28 cellular contexts compared by ENCODE assay signal in the genomic region with DNA sequence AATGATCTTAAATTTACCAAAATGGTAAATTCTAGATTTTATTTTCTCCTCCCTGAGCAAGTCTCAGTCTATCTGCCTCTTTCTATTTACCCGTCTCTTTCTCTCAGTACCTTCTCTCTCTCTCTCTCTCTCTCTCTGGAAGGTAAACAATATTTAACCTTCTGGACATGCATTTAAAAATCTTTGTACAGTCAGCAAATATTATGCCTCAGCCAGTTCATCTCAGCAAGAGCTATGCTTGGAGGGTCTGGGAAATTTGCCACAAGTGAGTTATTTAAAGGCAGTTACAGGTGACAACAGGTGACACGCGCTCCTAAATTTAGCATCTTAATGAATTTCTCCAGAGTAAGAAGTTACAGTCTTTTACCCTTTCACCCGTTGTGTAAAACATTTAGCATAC. TPM values are rescaled to one million over a fixed set of nuclear protein-coding genes. Genes with fewer than 3 reads are reported as not detected.
DNase-seq lines count a peak whose midpoint lies in the region; ATAC-seq and TF ChIP-seq lines count a peak whose summit lies in the region.
"Had no signal": no experiment of that assay in that cellular context is flagged by ENCODE, and none has a peak within 500 bp of the region (broad histone marks: within the 10 kb centered on the region; RNA-seq: fewer than 3 reads in every experiment).

No MANE protein-coding gene starts in this region.

- no peaks in the 10 kb centered on the region for H3K27me3 Mint-ChIP-seq in stimulated activated naive B cell treated with anti-CD40 and anti-IgM and Interleukin-4, amounts not matched to agents 10 μg/mL and 1 μg/mL and 100 μg/mL, for 72 hours
- H3K27me3 Mint-ChIP-seq: activated CD8-positive, alpha-beta memory T cell treated with anti-CD3 and anti-CD28 coated beads, Interleukin-2, amount 10 ng/mL, durations not matched to agents 7 days and 5 days; effector memory CD8-positive, alpha-beta T cell had no signal

- TF ChIP-seq CTCF in upper lobe of left lung (IDR thresholded peaks at IDR 0.05), result no peak

- H3K27me3 ChIP-seq in right cardiac atrium (ENCODE audit: control insufficient read depth, insufficient read depth) (no peaks in the 10 kb centered on the region), endocrine pancreas (ENCODE audit: control insufficient read depth, insufficient read depth, low read length) (no peaks in the 10 kb centered on the region), upper lobe of left lung (no peaks in the 10 kb centered on the region)
- H3K27me3 ChIP-seq: BE2C had no signal

- peaks cover 2 to 6% of the 10 kb centered on the region in 2 donors for H3K4me1 Mint-ChIP-seq in stimulated activated naive B cell treated with anti-CD40 and anti-IgM and Interleukin-4, amounts not matched to agents 10 μg/mL and 1 μg/mL and 100 μg/mL, for 72 hours
- H3K4me1 Mint-ChIP-seq: mesothelial cell of epicardium; stimulated activated effector memory CD8-positive, alpha-beta T cell treated with anti-CD3 and anti-CD28 coated beads, Interleukin-12 subunit alpha, Interleukin-12 subunit beta, amount 100 ng/mL, for 72 hours had no signal

- H3K4me3 Mint-ChIP-seq in stimulated activated naive B cell treated with anti-CD40 and anti-IgM and Interleukin-4, amounts not matched to agents 10 μg/mL and 1 μg/mL and 100 μg/mL, for 72 hours, result no peak overlapping the region
- H3K4me3 Mint-ChIP-seq: activated CD8-positive, alpha-beta memory T cell treated with anti-CD3 and anti-CD28 coated beads, Interleukin-2, amount 10 ng/mL, durations not matched to agents 7 days and 5 days; activated T-cell treated with anti-CD3 and anti-CD28 coated beads, Interleukin-2, amount 50 U/mL, for 72 hours; CD8-positive, alpha-beta memory T cell; effector memory CD8-positive, alpha-beta T cell; mesothelial cell of epicardium; naive thymus-derived CD4-positive, alpha-beta T cell; stimulated activated effector memory CD8-positive, alpha-beta T cell treated with anti-CD3 and anti-CD28 coated beads, Interleukin-12 subunit alpha, Interleukin-12 subunit beta, amount 100 ng/mL, for 72 hours had no signal

- H3K4me3 ChIP-seq in right cardiac atrium (ENCODE audit: low read length) (no peak overlapping the region), endocrine pancreas (ENCODE audit: control insufficient read depth, insufficient read depth, low read length) (peak overlapping the region; percentile 40), upper lobe of left lung (no peak overlapping the region)
- H3K4me3 ChIP-seq: prostate gland, SK-N-MC had no signal

- H3K4me1 ChIP-seq in right cardiac atrium (ENCODE audit: control insufficient read depth, insufficient read depth, low read length) (peaks cover 3% of the 10 kb centered on the region), endocrine pancreas (ENCODE audit: control insufficient read depth, insufficient read depth, low read length) (no peaks in the 10 kb centered on the region), upper lobe of left lung (no peaks in the 10 kb centered on the region)
- H3K4me1 ChIP-seq: BE2C, prostate gland had no signal

- TF ChIP-seq EP300 in upper lobe of left lung (IDR thresholded peaks at IDR 0.05), result no peak

- H3K36me3 Mint-ChIP-seq in stimulated activated naive B cell treated with anti-CD40 and anti-IgM and Interleukin-4, amounts not matched to agents 10 μg/mL and 1 μg/mL and 100 μg/mL, for 72 hours, result peaks cover 25 to 50% of the 10 kb centered on the region in 2 donors
- H3K36me3 Mint-ChIP-seq: stimulated activated effector memory CD8-positive, alpha-beta T cell treated with anti-CD3 and anti-CD28 coated beads, Interleukin-12 subunit alpha, Interleukin-12 subunit beta, amount 100 ng/mL, for 72 hours had no signal

- H3K9me3 Mint-ChIP-seq in stimulated activated naive B cell treated with anti-CD40 and anti-IgM and Interleukin-4, amounts not matched to agents 10 μg/mL and 1 μg/mL and 100 μg/mL, for 72 hours, result peaks cover 16% of the 10 kb centered on the region in 2 donors

- no peak overlapping the region for H3K27ac ChIP-seq in right cardiac atrium (ENCODE audit: low read length)
- H3K27ac ChIP-seq in upper lobe of left lung, result no peak overlapping the region
- H3K27ac ChIP-seq: prostate gland, SK-N-MC had no signal

- no peaks in the 10 kb centered on the region for H3K36me3 ChIP-seq in endocrine pancreas (ENCODE audit: control insufficient read depth, insufficient read depth, low read length)
- no peaks in the 10 kb centered on the region for H3K36me3 ChIP-seq in upper lobe of left lung
- H3K36me3 ChIP-seq: BE2C, prostate gland had no signal

- intact Hi-C loops in left ventricle myocardium superior (cut with micrococcal nuclease), result no loop called here
- intact Hi-C loops in right cardiac atrium (cut with DNase I), result loop anchor here in 1 of 4 donors (10.0 kb wide), 1 partner anchor 61 kb away; no protein-coding TSS in a partner anchor

- no peak overlapping the region for H3K9ac ChIP-seq in endocrine pancreas (ENCODE audit: control insufficient read depth, insufficient read depth, low read length)

- H3K27ac Mint-ChIP-seq in stimulated activated naive B cell treated with anti-CD40 and anti-IgM and Interleukin-4, amounts not matched to agents 10 μg/mL and 1 μg/mL and 100 μg/mL, for 72 hours, result peak overlapping the region; percentile 4
- H3K27ac Mint-ChIP-seq: activated CD8-positive, alpha-beta memory T cell treated with anti-CD3 and anti-CD28 coated beads, Interleukin-2, amount 10 ng/mL, durations not matched to agents 7 days and 5 days; activated T-cell treated with anti-CD3 and anti-CD28 coated beads, Interleukin-2, amount 50 U/mL, for 72 hours; mesothelial cell of epicardium; naive thymus-derived CD4-positive, alpha-beta T cell; stimulated activated effector memory CD8-positive, alpha-beta T cell treated with anti-CD3 and anti-CD28 coated beads, Interleukin-12 subunit alpha, Interleukin-12 subunit beta, amount 100 ng/mL, for 72 hours had no signal

- WGBS in right cardiac atrium, result 72% methylated on average over 4 of the region's 4 CpGs
- WGBS in upper lobe of left lung, 2 donors, result 71 to 82% methylated on average over 4 of the region's 4 CpGs

- DNase-seq in left ventricle myocardium superior (no peak), right cardiac atrium (no peak), NCI-H69 (lab: John Stamatoyannopoulos, UW) (peak; percentile 8), NK-92 (lab: John Stamatoyannopoulos, UW; ENCODE audit: unreplicated experiment) (no peak), upper lobe of left lung (no peak)
- DNase-seq in stimulated activated naive B cell treated with anti-CD40 and anti-IgM and Interleukin-4, amounts not matched to agents 10 μg/mL and 1 μg/mL and 100 μg/mL, for 72 hours, result no peak
- DNase-seq in activated T-cell treated with anti-CD3 and anti-CD28 coated beads, Interleukin-2, amount 50 U/mL, for 48 hours, result no peak
- DNase-seq: activated CD8-positive, alpha-beta memory T cell treated with anti-CD3 and anti-CD28 coated beads, Interleukin-2, amount 10 ng/mL, durations not matched to agents 7 days and 5 days; activated naive CD4-positive, alpha-beta T cell treated with Interleukin-2 at 50 U/mL for 16 hours; activated T-cell treated with anti-CD3 and anti-CD28 coated beads, Interleukin-2, amount 50 U/mL, for 72 hours; BE2C; CD8-positive, alpha-beta memory T cell; effector memory CD8-positive, alpha-beta T cell; GF-D8; head of caudate nucleus; naive thymus-derived CD4-positive, alpha-beta T cell; NCI-H2029; NCI-H345; OCI-M1; stimulated activated CD4-positive, alpha-beta T cell treated with anti-CD3 and anti-CD28 coated beads, Interleukin-15, amount 100 ng/mL, for 24 hours; stimulated activated CD4-positive, alpha-beta T cell treated with anti-CD3 and anti-CD28 coated beads, Interleukin-4, amount 100 ng/mL, for 4 hours; trophoblast cell had no signal

- peak; percentile 86 for ATAC-seq in left ventricle myocardium superior
- ATAC-seq in right cardiac atrium, result no peak
- ATAC-seq in stimulated activated naive B cell treated with anti-CD40 and anti-IgM and Interleukin-4, amounts not matched to agents 10 μg/mL and 1 μg/mL and 100 μg/mL, for 72 hours (replicated peaks), result no peak
- no peak for ATAC-seq in upper lobe of left lung (ENCODE audit: low FRiP score in 2 of 2)
- ATAC-seq: activated CD8-positive, alpha-beta memory T cell treated with anti-CD3 and anti-CD28 coated beads, Interleukin-2, amount 10 ng/mL, durations not matched to agents 7 days and 5 days; activated T-cell treated with anti-CD3 and anti-CD28 coated beads, Interleukin-2, amount 50 U/mL, for 72 hours; effector memory CD8-positive, alpha-beta T cell; HCT116; naive thymus-derived CD4-positive, alpha-beta T cell; stimulated activated effector memory CD8-positive, alpha-beta T cell treated with anti-CD3 and anti-CD28 coated beads, Interleukin-12 subunit alpha, Interleukin-12 subunit beta, amount 100 ng/mL, for 72 hours had no signal

- no peaks in the 10 kb centered on the region for H3K9me3 ChIP-seq in right cardiac atrium (ENCODE audit: control insufficient read depth, low read length)
- H3K9me3 ChIP-seq in endocrine pancreas (ENCODE audit: control insufficient read depth, low read length), result no peaks in the 10 kb centered on the region
- no peaks in the 10 kb centered on the region for H3K9me3 ChIP-seq in upper lobe of left lung
- H3K9me3 ChIP-seq: BE2C, prostate gland had no signal

- TF ChIP-seq POLR2A in upper lobe of left lung (IDR thresholded peaks at IDR 0.05), result no peak

RNA-seq across cellular contexts. Expression of gene FOXN2, which starts 8.9 kb away (rescaled TPM):
- total RNA-seq in left ventricle myocardium superior (8.9 TPM), right cardiac atrium (10 to 100 TPM; 15.2 to 22.2 (median 18.7) TPM), upper lobe of left lung (10 to 100 TPM; 24.6 to 47.1 (median 32.6) TPM)
- polyA plus RNA-seq in right cardiac atrium, result 4.4 TPM
